Comparison of ENCODE assay signal across 28 cellular contexts in genomic region chr16:89275837-89276720, GRCh38. TPM values are rescaled to one million over a fixed set of nuclear protein-coding genes. Genes with fewer than 3 reads are reported as not detected.
DNase-seq lines count a peak whose midpoint lies in the region; ATAC-seq and TF ChIP-seq lines count a peak whose summit lies in the region.
"Had no signal": no experiment of that assay in that cellular context is flagged by ENCODE, and none has a peak within 500 bp of the region (broad histone marks: within the 10 kb centered on the region; RNA-seq: fewer than 3 reads in every experiment).

No MANE protein-coding gene starts in this region.

- peak; percentile 72 for DNase-seq in Right ventricle myocardium inferior (ENCODE audit: missing footprints)
- DNase-seq in right atrium auricular region (ENCODE audit: low spot score): no peak
- DNase-seq in MV-4-11 (lab: John Stamatoyannopoulos, UW): peak; percentile 45
- no peak for DNase-seq in central memory CD8-positive, alpha-beta T cell (ENCODE audit: low spot score in 2 of 2)
- DNase-seq in progenitor cell of endocrine pancreas (ENCODE audit: low spot score, unreplicated experiment): no peak
- DNase-seq in NCI-H446 (lab: John Stamatoyannopoulos, UW): no peak
- DNase-seq in GM19238 (ENCODE audit: insufficient read length, low spot score): no peak
- DNase-seq: activated CD4-positive, alpha-beta T cell treated with anti-CD3 and anti-CD28 coated beads, Interleukin-2, amount 50 U/mL, for 48 hours; central memory CD4-positive, alpha-beta T cell; DMS153; left ventricle myocardium inferior; naive thymus-derived CD4-positive, alpha-beta T cell; NCI-H1092; NCI-H1694 treated with DMSO at 0.1 percent for 48 hours; NCI-H2171 treated with DMSO at 0.1 percent for 48 hours; NCI-H524; NK-92 treated with Interleukin-12 subunit alpha and Interleukin-12 subunit beta, amount 100 ng/mL, for 24 hours; T-cell had no signal

- intact Hi-C loops in Right ventricle myocardium inferior (cut with DNase I): no loop called here

- H3K27me3 ChIP-seq in right atrium auricular region: no peaks in the 10 kb centered on the region
- H3K27me3 ChIP-seq: ascending aorta, dorsolateral prefrontal cortex, gastroesophageal sphincter, SJSA1, tibial nerve had no signal

- peak overlapping the region; percentile 80 for H3K27ac Mint-ChIP-seq in central memory CD8-positive, alpha-beta T cell (ENCODE audit: low read depth)
- H3K27ac Mint-ChIP-seq in progenitor cell of endocrine pancreas: peak overlapping the region; percentile 67
- H3K27ac Mint-ChIP-seq: activated T-helper 2 cell treated with anti-CD3 and anti-CD28 coated beads, Interferon-gamma antibody, Interleukin-2, Interleukin-4, amounts not matched to agents 10 μg/mL and 5 μg/mL and 100 μg/mL, durations not matched to agents 14 hours and 24 hours and 36 hours; mesothelial cell of epicardium; T-cell had no signal

- ATAC-seq in Right ventricle myocardium inferior: no peak
- no peak for ATAC-seq in central memory CD8-positive, alpha-beta T cell (replicated peaks; ENCODE audit: extremely low read depth, poor library complexity, severe bottlenecking)
- ATAC-seq in HG02884 (IDR thresholded peaks at IDR 0.05; ENCODE audit: unreplicated experiment): no peak
- ATAC-seq: gastroesophageal sphincter; naive thymus-derived CD4-positive, alpha-beta T cell; T-cell had no signal

- no peak overlapping the region for H3K4me3 ChIP-seq in right atrium auricular region
- H3K4me3 ChIP-seq: ascending aorta, dorsolateral prefrontal cortex, gastroesophageal sphincter, left ventricle myocardium inferior, SJSA1, skin epidermis, tibial nerve had no signal

- TF ChIP-seq CTCF in right atrium auricular region (IDR thresholded peaks at IDR 0.05) (no peak), progenitor cell of endocrine pancreas (IDR thresholded peaks at IDR 0.05; ENCODE audit: unreplicated experiment) (no peak)

- H3K9me3 Mint-ChIP-seq in central memory CD8-positive, alpha-beta T cell: no peaks in the 10 kb centered on the region
- H3K9me3 Mint-ChIP-seq in progenitor cell of endocrine pancreas (ENCODE audit: low read depth): no peaks in the 10 kb centered on the region
- H3K9me3 Mint-ChIP-seq: activated T-helper 2 cell treated with anti-CD3 and anti-CD28 coated beads, Interferon-gamma antibody, Interleukin-2, Interleukin-4, amounts not matched to agents 10 μg/mL and 5 μg/mL and 100 μg/mL, durations not matched to agents 14 hours and 24 hours and 36 hours; mesothelial cell of epicardium; T-cell had no signal

- peaks cover 58% of the 10 kb centered on the region for H3K36me3 Mint-ChIP-seq in central memory CD8-positive, alpha-beta T cell (ENCODE audit: insufficient read depth)
- peaks cover 25% of the 10 kb centered on the region for H3K36me3 Mint-ChIP-seq in progenitor cell of endocrine pancreas (ENCODE audit: insufficient read depth)
- H3K36me3 Mint-ChIP-seq: activated naive CD8-positive, alpha-beta T cell had no signal

- H3K27me3 Mint-ChIP-seq in central memory CD8-positive, alpha-beta T cell: no peaks in the 10 kb centered on the region
- no peaks in the 10 kb centered on the region for H3K27me3 Mint-ChIP-seq in progenitor cell of endocrine pancreas
- H3K27me3 Mint-ChIP-seq: activated naive CD8-positive, alpha-beta T cell; naive thymus-derived CD4-positive, alpha-beta T cell; T-cell had no signal

- no peak overlapping the region for H3K4me3 Mint-ChIP-seq in central memory CD8-positive, alpha-beta T cell
- no peak overlapping the region for H3K4me3 Mint-ChIP-seq in progenitor cell of endocrine pancreas (ENCODE audit: low read depth)
- H3K4me3 Mint-ChIP-seq: activated naive CD8-positive, alpha-beta T cell; mesothelial cell of epicardium; T-cell had no signal

- no peaks in the 10 kb centered on the region for H3K4me1 ChIP-seq in right atrium auricular region
- H3K4me1 ChIP-seq: ascending aorta, gastroesophageal sphincter, SJSA1 had no signal

- H3K36me3 ChIP-seq in right atrium auricular region: peaks cover 82% of the 10 kb centered on the region

- H3K27ac ChIP-seq in right atrium auricular region: no peak overlapping the region
- H3K27ac ChIP-seq: ascending aorta, gastroesophageal sphincter, SJSA1, skin epidermis had no signal

- H3K9me3 ChIP-seq in right atrium auricular region: no peaks in the 10 kb centered on the region
- H3K9me3 ChIP-seq: ascending aorta, gastroesophageal sphincter, left ventricle myocardium inferior, SJSA1, tibial nerve had no signal

- peaks cover 5% of the 10 kb centered on the region for H3K4me1 Mint-ChIP-seq in central memory CD8-positive, alpha-beta T cell
- H3K4me1 Mint-ChIP-seq in progenitor cell of endocrine pancreas (ENCODE audit: low read depth): no peaks in the 10 kb centered on the region
- H3K4me1 Mint-ChIP-seq: mesothelial cell of epicardium had no signal

RNA-seq across cellular contexts. Expression of gene ZNF778, which starts 58.6 kb away (rescaled TPM):
- total RNA-seq in Right ventricle myocardium inferior: 6.9 TPM
- 1 to 10 TPM; 5.7 to 8.0 TPM for total RNA-seq in right atrium auricular region
- 10.5 and 11.2 TPM in 2 replicates for total RNA-seq in progenitor cell of endocrine pancreas

Comparison
In these comparisons a context has a peak if more than half of its experiments do, and no peak if none do; other contexts are left out.
1. DNase-seq: peak in Right ventricle myocardium inferior (single experiment) and MV-4-11 (single experiment); none in right atrium auricular region (single experiment), central memory CD8-positive, alpha-beta T cell (0 of 2), progenitor cell of endocrine pancreas (single experiment), NCI-H446 (0 of 2) and GM19238 (single experiment).